ENCODE assay signal across 1 cellular context in genomic region chr13:25725104-25725503, GRCh38.
TF ChIP-seq lines count a peak whose summit lies in the region.

No MANE protein-coding gene starts in this region.

TF ChIP-seq in GM23338, 12 proteins besides CTCF, POLR2A, EP300 and RAD21 (continued from another document):
- TF ChIP-seq, protein P1, sequence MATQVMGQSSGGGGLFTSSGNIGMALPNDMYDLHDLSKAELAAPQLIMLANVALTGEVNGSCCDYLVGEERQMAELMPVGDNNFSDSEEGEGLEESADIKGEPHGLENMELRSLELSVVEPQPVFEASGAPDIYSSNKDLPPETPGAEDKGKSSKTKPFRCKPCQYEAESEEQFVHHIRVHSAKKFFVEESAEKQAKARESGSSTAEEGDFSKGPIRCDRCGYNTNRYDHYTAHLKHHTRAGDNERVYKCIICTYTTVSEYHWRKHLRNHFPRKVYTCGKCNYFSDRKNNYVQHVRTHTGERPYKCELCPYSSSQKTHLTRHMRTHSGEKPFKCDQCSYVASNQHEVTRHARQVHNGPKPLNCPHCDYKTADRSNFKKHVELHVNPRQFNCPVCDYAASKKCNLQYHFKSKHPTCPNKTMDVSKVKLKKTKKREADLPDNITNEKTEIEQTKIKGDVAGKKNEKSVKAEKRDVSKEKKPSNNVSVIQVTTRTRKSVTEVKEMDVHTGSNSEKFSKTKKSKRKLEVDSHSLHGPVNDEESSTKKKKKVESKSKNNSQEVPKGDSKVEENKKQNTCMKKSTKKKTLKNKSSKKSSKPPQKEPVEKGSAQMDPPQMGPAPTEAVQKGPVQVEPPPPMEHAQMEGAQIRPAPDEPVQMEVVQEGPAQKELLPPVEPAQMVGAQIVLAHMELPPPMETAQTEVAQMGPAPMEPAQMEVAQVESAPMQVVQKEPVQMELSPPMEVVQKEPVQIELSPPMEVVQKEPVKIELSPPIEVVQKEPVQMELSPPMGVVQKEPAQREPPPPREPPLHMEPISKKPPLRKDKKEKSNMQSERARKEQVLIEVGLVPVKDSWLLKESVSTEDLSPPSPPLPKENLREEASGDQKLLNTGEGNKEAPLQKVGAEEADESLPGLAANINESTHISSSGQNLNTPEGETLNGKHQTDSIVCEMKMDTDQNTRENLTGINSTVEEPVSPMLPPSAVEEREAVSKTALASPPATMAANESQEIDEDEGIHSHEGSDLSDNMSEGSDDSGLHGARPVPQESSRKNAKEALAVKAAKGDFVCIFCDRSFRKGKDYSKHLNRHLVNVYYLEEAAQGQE (IDR thresholded peaks at IDR 0.05; ENCODE audit: unreplicated experiment), result no peak
- TF ChIP-seq, protein P2, sequence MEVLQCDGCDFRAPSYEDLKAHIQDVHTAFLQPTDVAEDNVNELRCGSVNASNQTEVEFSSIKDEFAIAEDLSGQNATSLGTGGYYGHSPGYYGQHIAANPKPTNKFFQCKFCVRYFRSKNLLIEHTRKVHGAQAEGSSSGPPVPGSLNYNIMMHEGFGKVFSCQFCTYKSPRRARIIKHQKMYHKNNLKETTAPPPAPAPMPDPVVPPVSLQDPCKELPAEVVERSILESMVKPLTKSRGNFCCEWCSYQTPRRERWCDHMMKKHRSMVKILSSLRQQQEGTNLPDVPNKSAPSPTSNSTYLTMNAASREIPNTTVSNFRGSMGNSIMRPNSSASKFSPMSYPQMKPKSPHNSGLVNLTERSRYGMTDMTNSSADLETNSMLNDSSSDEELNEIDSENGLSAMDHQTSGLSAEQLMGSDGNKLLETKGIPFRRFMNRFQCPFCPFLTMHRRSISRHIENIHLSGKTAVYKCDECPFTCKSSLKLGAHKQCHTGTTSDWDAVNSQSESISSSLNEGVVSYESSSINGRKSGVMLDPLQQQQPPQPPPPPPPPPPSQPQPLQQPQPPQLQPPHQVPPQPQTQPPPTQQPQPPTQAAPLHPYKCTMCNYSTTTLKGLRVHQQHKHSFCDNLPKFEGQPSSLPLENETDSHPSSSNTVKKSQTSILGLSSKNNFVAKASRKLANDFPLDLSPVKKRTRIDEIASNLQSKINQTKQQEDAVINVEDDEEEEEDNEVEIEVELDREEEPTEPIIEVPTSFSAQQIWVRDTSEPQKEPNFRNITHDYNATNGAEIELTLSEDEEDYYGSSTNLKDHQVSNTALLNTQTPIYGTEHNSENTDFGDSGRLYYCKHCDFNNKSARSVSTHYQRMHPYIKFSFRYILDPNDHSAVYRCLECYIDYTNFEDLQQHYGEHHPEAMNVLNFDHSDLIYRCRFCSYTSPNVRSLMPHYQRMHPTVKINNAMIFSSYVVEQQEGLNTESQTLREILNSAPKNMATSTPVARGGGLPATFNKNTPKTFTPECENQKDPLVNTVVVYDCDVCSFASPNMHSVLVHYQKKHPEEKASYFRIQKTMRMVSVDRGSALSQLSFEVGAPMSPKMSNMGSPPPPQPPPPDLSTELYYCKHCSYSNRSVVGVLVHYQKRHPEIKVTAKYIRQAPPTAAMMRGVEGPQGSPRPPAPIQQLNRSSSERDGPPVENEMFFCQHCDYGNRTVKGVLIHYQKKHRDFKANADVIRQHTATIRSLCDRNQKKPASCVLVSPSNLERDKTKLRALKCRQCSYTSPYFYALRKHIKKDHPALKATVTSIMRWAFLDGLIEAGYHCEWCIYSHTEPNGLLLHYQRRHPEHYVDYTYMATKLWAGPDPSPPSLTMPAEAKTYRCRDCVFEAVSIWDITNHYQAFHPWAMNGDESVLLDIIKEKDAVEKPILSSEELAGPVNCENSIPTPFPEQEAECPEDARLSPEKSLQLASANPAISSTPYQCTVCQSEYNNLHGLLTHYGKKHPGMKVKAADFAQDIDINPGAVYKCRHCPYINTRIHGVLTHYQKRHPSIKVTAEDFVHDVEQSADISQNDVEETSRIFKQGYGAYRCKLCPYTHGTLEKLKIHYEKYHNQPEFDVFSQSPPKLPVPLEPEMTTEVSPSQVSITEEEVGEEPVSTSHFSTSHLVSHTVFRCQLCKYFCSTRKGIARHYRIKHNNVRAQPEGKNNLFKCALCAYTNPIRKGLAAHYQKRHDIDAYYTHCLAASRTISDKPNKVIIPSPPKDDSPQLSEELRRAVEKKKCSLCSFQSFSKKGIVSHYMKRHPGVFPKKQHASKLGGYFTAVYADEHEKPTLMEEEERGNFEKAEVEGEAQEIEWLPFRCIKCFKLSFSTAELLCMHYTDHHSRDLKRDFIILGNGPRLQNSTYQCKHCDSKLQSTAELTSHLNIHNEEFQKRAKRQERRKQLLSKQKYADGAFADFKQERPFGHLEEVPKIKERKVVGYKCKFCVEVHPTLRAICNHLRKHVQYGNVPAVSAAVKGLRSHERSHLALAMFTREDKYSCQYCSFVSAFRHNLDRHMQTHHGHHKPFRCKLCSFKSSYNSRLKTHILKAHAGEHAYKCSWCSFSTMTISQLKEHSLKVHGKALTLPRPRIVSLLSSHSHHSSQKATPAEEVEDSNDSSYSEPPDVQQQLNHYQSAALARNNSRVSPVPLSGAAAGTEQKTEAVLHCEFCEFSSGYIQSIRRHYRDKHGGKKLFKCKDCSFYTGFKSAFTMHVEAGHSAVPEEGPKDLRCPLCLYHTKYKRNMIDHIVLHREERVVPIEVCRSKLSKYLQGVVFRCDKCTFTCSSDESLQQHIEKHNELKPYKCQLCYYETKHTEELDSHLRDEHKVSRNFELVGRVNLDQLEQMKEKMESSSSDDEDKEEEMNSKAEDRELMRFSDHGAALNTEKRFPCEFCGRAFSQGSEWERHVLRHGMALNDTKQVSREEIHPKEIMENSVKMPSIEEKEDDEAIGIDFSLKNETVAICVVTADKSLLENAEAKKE (CRISPR knock-in tag; IDR thresholded peaks at IDR 0.05), result no peak
- TF ChIP-seq NANOG (IDR thresholded peaks at IDR 0.05; ENCODE audit: borderline replicate concordance), result no peak
